ENCODE assay signal across 17 cellular contexts in the genomic region with DNA sequence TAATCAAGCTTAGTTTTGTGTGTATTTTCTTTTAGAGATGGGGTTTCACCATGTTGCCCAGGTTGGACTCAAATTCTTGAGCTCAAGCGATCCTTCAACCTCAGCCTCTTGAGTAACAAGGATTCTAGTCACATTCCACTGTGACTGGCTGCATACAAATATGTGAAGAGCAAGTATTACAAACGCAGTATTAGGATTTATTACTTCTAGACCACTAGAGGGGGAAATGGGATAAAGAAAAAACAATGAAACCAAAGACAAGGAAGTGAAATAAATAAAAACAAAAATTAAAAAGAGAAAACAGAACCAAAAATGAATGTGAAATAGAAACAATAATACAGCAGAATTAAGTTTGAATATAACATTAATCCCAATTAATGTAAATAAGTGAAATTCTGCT.
A peak's percentile ranks its signal among the peaks of the same experiment; 100 is the strongest.
DNase-seq lines count a peak whose midpoint lies in the region; ATAC-seq, FAIRE-seq and TF ChIP-seq lines count a peak whose summit lies in the region.
"Had no signal": no experiment of that assay in that cellular context is flagged by ENCODE, and none has a peak within 500 bp of the region (broad histone marks: within the 10 kb centered on the region; RNA-seq: fewer than 3 reads in every experiment).

No MANE protein-coding gene starts in this region.

- WGBS in body of pancreas, 2 donors, result 39 to 48% methylated on average over 2 of the region's 2 CpGs

- no peaks in the 10 kb centered on the region for H3K4me1 ChIP-seq in body of pancreas
- H3K4me1 ChIP-seq: left lung had no signal

- ATAC-seq in HG03280 (IDR thresholded peaks at IDR 0.05; ENCODE audit: unreplicated experiment) (peak; percentile 71), body of pancreas (no peak), GM19351 (IDR thresholded peaks at IDR 0.05; ENCODE audit: unreplicated experiment) (no peak)
- ATAC-seq: left lung; natural killer cell treated with Interleukin-12 subunit alpha and Interleukin-12 subunit beta and Interleukin-15 and Interleukin-18, amount 100 ng/mL, for 72 hours had no signal

- no peak for TF ChIP-seq CTCF in fibroblast of the aortic adventitia (IDR thresholded peaks at IDR 0.05; ENCODE audit: insufficient read depth, low read length)
- peak in 2 of 7 experiments; percentile 9 to 15 for TF ChIP-seq CTCF in body of pancreas (IDR thresholded peaks at IDR 0.05)

- no peak overlapping the region for H3K27ac ChIP-seq in body of pancreas
- H3K27ac ChIP-seq: brain microvascular endothelial cell, hepatocyte, left lung had no signal

- no peaks in the 10 kb centered on the region for H3K27me3 ChIP-seq in body of pancreas
- H3K27me3 ChIP-seq: brain microvascular endothelial cell, hepatocyte, left lung had no signal

- H3K36me3 ChIP-seq in body of pancreas (replicated peaks in 1 of 2; ENCODE audit: insufficient read depth in 1 of 2, low read depth in 2 of 2), result no peaks in the 10 kb centered on the region
- H3K36me3 ChIP-seq: brain microvascular endothelial cell, left lung had no signal

- intact Hi-C loops in body of pancreas (cut with DNase I), result no loop called here

- FAIRE-seq in frontal cortex (lab: Jason Lieb, UNC), result no peak
- FAIRE-seq: small intestine had no signal

- no peak for TF ChIP-seq POLR2A in body of pancreas (IDR thresholded peaks at IDR 0.05)

- H3K4me3 ChIP-seq in fibroblast of the aortic adventitia (ENCODE audit: low read depth, low read length) (no peak overlapping the region), body of pancreas (no peak overlapping the region)
- H3K4me3 ChIP-seq: hepatocyte, left lung had no signal

- DNase-seq in Ammon's horn (ENCODE audit: low spot score) (peak; percentile 21), RKO (ENCODE audit: low spot score) (peak; percentile 73), fibroblast of the aortic adventitia (ENCODE audit: low read depth) (peak; percentile 1), NK-92 (lab: John Stamatoyannopoulos, UW; ENCODE audit: unreplicated experiment) (no peak), body of pancreas (no peak), frontal cortex (ENCODE audit: low spot score in 2 of 2) (no peak)
- DNase-seq: activated CD4-positive, alpha-beta memory T cell treated with anti-CD3 and anti-CD28 coated beads for 36 hours; activated effector memory CD4-positive, alpha-beta T cell treated with anti-CD3 and anti-CD28 coated beads, Interleukin-2, amount 50 U/mL, for 16 hours; brain microvascular endothelial cell; left lung; NCI-H1092 treated with DMSO at 0.1 percent for 48 hours; NCI-H526; small intestine had no signal

- H3K9me3 ChIP-seq in body of pancreas, result no peaks in the 10 kb centered on the region
- H3K9me3 ChIP-seq: left lung had no signal

Comparison
In these comparisons a context has a peak if more than half of its experiments do, and no peak if none do; other contexts are left out.
1. DNase-seq: peak in Ammon's horn (single experiment), RKO (single experiment) and fibroblast of the aortic adventitia (single experiment); none in NK-92 (single experiment), body of pancreas (0 of 4) and frontal cortex (0 of 2).